In the genomic region with DNA sequence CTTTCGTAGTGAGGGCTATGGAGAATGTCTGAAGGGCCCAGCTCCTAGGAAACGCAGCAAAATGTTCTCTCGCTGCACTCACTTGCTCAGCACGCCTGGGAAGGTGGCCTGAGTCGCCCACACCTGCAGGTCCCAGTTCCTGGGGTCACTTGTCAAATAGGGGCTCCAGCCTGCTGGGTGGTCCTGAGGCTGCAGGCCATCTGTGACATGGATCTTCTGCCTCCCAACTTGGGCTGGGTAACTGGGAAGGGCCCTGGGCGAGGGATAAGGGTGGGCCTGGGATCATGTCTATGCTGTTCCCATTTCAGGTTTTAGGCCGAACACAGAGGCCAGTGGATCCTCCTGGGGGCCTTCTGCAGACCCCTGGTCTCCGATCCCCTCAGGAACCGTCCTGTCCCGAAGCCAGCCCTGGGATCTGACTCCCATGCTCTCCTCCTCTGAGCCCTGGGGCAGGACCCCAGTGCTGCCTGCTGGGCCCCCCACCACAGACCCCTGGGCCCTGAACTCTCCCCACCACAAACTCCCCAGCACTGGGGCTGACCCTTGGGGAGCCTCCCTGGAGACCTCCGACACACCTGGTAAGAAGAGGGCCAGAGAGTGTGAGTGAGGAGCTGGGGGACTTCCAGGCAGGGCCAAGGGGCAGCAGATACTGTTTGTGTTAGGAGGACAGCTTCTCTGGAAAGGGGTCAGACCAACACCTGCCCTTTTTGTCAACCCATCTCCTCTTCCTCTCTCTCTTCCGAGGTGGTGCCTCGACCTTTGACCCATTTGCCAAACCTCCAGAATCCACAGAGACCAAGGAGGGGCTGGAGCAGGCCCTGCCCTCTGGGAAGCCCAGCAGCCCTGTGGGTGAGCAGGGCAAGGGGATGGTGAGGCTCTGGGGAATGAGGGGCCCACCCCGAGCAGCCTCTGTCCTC, we compare ENCODE assay signal across 14 cellular contexts. TPM values are rescaled to one million over a fixed set of nuclear protein-coding genes. Genes with fewer than 3 reads are reported as not detected.
A peak's percentile ranks its signal among the peaks of the same experiment; 100 is the strongest.
DNase-seq lines count a peak whose midpoint lies in the region; ATAC-seq and TF ChIP-seq lines count a peak whose summit lies in the region.
"Had no signal": no experiment of that assay in that cellular context is flagged by ENCODE, and none has a peak within 500 bp of the region (broad histone marks: within the 10 kb centered on the region; RNA-seq: fewer than 3 reads in every experiment).

No MANE protein-coding gene starts in this region.

- TF ChIP-seq CTCF in left ventricle myocardium inferior (IDR thresholded peaks at IDR 0.05; ENCODE audit: borderline replicate concordance) (no peak), vagina (IDR thresholded peaks at IDR 0.05) (no peak), foreskin fibroblast (IDR thresholded peaks at IDR 0.05; ENCODE audit: low read depth, low read length) (no peak)

- H3K36me3 ChIP-seq in left ventricle myocardium inferior (peaks cover 30% of the 10 kb centered on the region), adipocyte (ENCODE audit: control insufficient read depth, insufficient read depth, low read length, severe bottlenecking) (no peaks in the 10 kb centered on the region), muscle layer of colon (ENCODE audit: insufficient read depth, low read length) (no peaks in the 10 kb centered on the region), vagina (peaks cover 0 to 10% of the 10 kb centered on the region in 2 donors)
- H3K36me3 ChIP-seq: HAP-1 had no signal

- TF ChIP-seq POLR2A in vagina (IDR thresholded peaks at IDR 0.05), result no peak

- H3K9me3 ChIP-seq in left ventricle myocardium inferior (replicated peaks) (no peaks in the 10 kb centered on the region), adipocyte (ENCODE audit: control insufficient read depth, low read length) (no peaks in the 10 kb centered on the region), muscle layer of colon (ENCODE audit: low read length) (no peaks in the 10 kb centered on the region), vagina (no peaks in the 10 kb centered on the region)
- H3K9me3 ChIP-seq: esophagus muscularis mucosa, HAP-1 had no signal

- H3K9ac ChIP-seq in adipocyte (ENCODE audit: low read length), result peak overlapping the region; percentile 85
- peak overlapping the region; percentile 44 for H3K9ac ChIP-seq in muscle layer of colon (ENCODE audit: low read length)

- H3K4me3 ChIP-seq in left ventricle myocardium inferior (peak overlapping the region; percentile 64), adipocyte (ENCODE audit: low read length) (no peak overlapping the region), muscle layer of colon (ENCODE audit: low read depth in 1 of 2, low read length in 2 of 2) (peak overlapping the region in 1 of 2 donors; percentile 81), vagina (peak overlapping the region in 1 of 2 donors; percentile 50), foreskin fibroblast (ENCODE audit: low read depth in 1 of 2, low read length in 2 of 2) (peak overlapping the region in 1 of 2 donors; percentile 46)

- H3K4me1 ChIP-seq in left ventricle myocardium inferior (peaks cover 29% of the 10 kb centered on the region), adipocyte (ENCODE audit: control insufficient read depth, insufficient read depth, low read length) (peaks cover 29% of the 10 kb centered on the region), muscle layer of colon (ENCODE audit: insufficient read depth, low read length) (peaks cover 16% of the 10 kb centered on the region), vagina (peaks cover 30% of the 10 kb centered on the region)

- H3K27ac ChIP-seq in left ventricle myocardium inferior (replicated peaks) (peak overlapping the region; percentile 73), muscle layer of colon (ENCODE audit: low read depth, low read length) (no peak overlapping the region), vagina (peak overlapping the region; percentile 76)

- no peak for ATAC-seq in HG03097 (IDR thresholded peaks at IDR 0.05; ENCODE audit: low FRiP score, unreplicated experiment)

- DNase-seq in left ventricle myocardium inferior (no peak), cardiac septum (ENCODE audit: low spot score) (no peak), adipocyte (ENCODE audit: low read depth) (no peak), vagina (ENCODE audit: extremely low spot score in 2 of 2) (no peak), foreskin fibroblast (no peak), SW480 (ENCODE audit: low spot score) (no peak)
- DNase-seq: activated CD8-positive, alpha-beta T cell treated with anti-CD3 and anti-CD28 coated beads for 36 hours; aorta had no signal

- intact Hi-C loops in left ventricle myocardium inferior (cut with micrococcal nuclease), result loop anchor here (10.0 kb wide), 2 partner anchors 56 to 304 kb away; no protein-coding TSS in a partner anchor
- intact Hi-C loops in cardiac septum (cut with DNase I), result loop anchor here (2.0 to 10.0 kb wide), 3 partner anchors 33 to 414 kb away; a partner anchor contains a TSS
- intact Hi-C loops in vagina (cut with DNase I), result loop anchor here (5.0 kb wide), 1 partner anchor 58 kb away; no protein-coding TSS in a partner anchor

- no peaks in the 10 kb centered on the region for H3K27me3 ChIP-seq in left ventricle myocardium inferior (ENCODE audit: low read depth)
- no peaks in the 10 kb centered on the region for H3K27me3 ChIP-seq in adipocyte (replicated peaks; ENCODE audit: control insufficient read depth, insufficient read depth, low read length)
- H3K27me3 ChIP-seq in muscle layer of colon (ENCODE audit: control insufficient read depth in 1 of 2, insufficient read depth in 2 of 2, low read length in 2 of 2), result no peaks in the 10 kb centered on the region
- no peaks in the 10 kb centered on the region for H3K27me3 ChIP-seq in vagina
- H3K27me3 ChIP-seq: esophagus muscularis mucosa had no signal

RNA-seq across cellular contexts. Expression of a gene that starts 6.2 kb away (rescaled TPM):
- total RNA-seq in left ventricle myocardium inferior, result 66.3 TPM
- total RNA-seq in cardiac septum, result 51.9 TPM
- total RNA-seq in vagina, result 73.4 TPM

RNA-seq across cellular contexts. Expression of a gene that starts 8.2 kb away (rescaled TPM):
- 19.9 TPM for total RNA-seq in left ventricle myocardium inferior
- 8.5 TPM for total RNA-seq in cardiac septum
- 21.9 TPM for total RNA-seq in vagina
- total RNA-seq: activated CD8-positive, alpha-beta T cell treated with anti-CD3 and anti-CD28 coated beads for 36 hours; aorta; esophagus muscularis mucosa; SK-MEL-5 had no signal

RNA-seq across cellular contexts. Expression of a gene that starts 19.8 kb away (rescaled TPM):
- total RNA-seq in left ventricle myocardium inferior, result 0.58 TPM
- 0.13 TPM for total RNA-seq in cardiac septum
- 4.9 TPM for total RNA-seq in vagina
- total RNA-seq: kidney epithelial cell, SK-MEL-5 had no signal

RNA-seq across cellular contexts. Expression of a gene that starts 32.5 kb away (rescaled TPM):
- total RNA-seq in left ventricle myocardium inferior (0.82 TPM), cardiac septum (0.13 TPM), vagina (not detected)
